12 cellular contexts compared by ENCODE assay signal in the genomic region with DNA sequence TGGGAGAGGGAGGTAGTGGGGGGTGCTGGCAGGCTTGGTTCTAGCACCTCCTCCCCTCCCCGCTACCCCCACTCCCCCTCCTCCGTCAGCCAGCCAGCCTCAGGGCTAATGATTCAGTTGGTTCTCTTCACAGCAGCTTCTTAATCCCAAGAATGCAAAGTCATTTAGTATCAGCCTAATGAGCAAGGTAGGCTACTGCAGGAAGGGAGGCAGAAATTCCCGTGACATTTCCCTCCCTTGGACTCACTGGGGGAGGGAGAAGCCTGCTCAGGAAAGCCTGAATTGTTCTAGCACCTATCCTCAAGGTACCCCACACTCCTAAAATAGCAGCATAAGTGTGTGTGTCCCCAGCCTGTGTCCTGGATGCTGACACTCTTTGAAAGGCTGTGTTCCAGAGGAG. TPM values are rescaled to one million over a fixed set of nuclear protein-coding genes. Genes with fewer than 3 reads are reported as not detected.
A peak's percentile ranks its signal among the peaks of the same experiment; 100 is the strongest.
DNase-seq lines count a peak whose midpoint lies in the region; ATAC-seq and TF ChIP-seq lines count a peak whose summit lies in the region.
"Had no signal": no experiment of that assay in that cellular context is flagged by ENCODE, and none has a peak within 500 bp of the region (broad histone marks: within the 10 kb centered on the region; RNA-seq: fewer than 3 reads in every experiment).

No MANE protein-coding gene starts in this region.

- H3K14ac ChIP-seq in IMR-90 (replicated peaks; ENCODE audit: low read depth, low read length) (no peak overlapping the region), mesenchymal stem cell (ENCODE audit: low read length in 2 of 2) (no peak overlapping the region)

- no peak overlapping the region for H3K4me3 Mint-ChIP-seq in dendritic cell treated with granulocyte-macrophage colony-stimulating factor and Interleukin-4, amounts not matched to agents 40 ng/mL and 50 ng/mL, for 4 days
- H3K4me3 Mint-ChIP-seq: activated naive CD4-positive, alpha-beta T cell treated with anti-CD3 and anti-CD28 coated beads, Interleukin-2, amount 10 ng/mL, durations not matched to agents 7 days and 5 days; T-helper 1 cell treated with Interleukin-12 subunit alpha and Interleukin-12 subunit beta and Interleukin-4 antibody, amounts not matched to agents 30 μg/mL and 1 μg/mL, for 36 hours had no signal

- no peak overlapping the region for H3K56ac ChIP-seq in IMR-90 (ENCODE audit: extremely low read depth, insufficient read depth, low read length)

- no peak overlapping the region for H3K4ac ChIP-seq in IMR-90 (ENCODE audit: low read depth, low read length)
- H3K4ac ChIP-seq in mesenchymal stem cell (ENCODE audit: low read depth in 1 of 2, low read length in 2 of 2), result no peak overlapping the region

- peaks cover 3% of the 10 kb centered on the region; the same call in 1 of the 2 replicates for H3K4me1 ChIP-seq in IMR-90 (ENCODE audit: control insufficient read depth, insufficient read depth, low read length)
- H3K4me1 ChIP-seq in mesenchymal stem cell (ENCODE audit: control insufficient read depth, insufficient read depth, low read depth, low read length), result peaks cover 28% of the 10 kb centered on the region

- BruUV-seq in IMR-90 (replicated peaks; lab: Mats Ljungman, UMichigan), result no TSS peak

- CTCF ChIA-PET in IMR-90 (lab: Yijun Ruan, JAX), result no interaction called here

- H2BK5ac ChIP-seq in IMR-90 (ENCODE audit: low read depth, low read length, poor library complexity, severe bottlenecking) (no peak overlapping the region), mesenchymal stem cell (ENCODE audit: low read depth, low read length, poor library complexity, severe bottlenecking) (no peak overlapping the region)

- H2BK120ac ChIP-seq in IMR-90 (ENCODE audit: low read depth, low read length) (no peak overlapping the region), mesenchymal stem cell (ENCODE audit: low read depth, low read length) (no peak overlapping the region)

- intact Hi-C loops in IMR-90 (cut with micrococcal nuclease), result no loop called here
- intact Hi-C loops in dendritic cell treated with granulocyte-macrophage colony-stimulating factor and Interleukin-4, amounts not matched to agents 40 ng/mL and 50 ng/mL, for 4 days (cut with micrococcal nuclease), result no loop called here

- in situ Hi-C loops in IMR-90 (cut with MboI; ENCODE audit: low sequenced_read_pairs), result no loop called here

- no peaks in the 10 kb centered on the region for H3K79me1 ChIP-seq in IMR-90 (ENCODE audit: low read depth in 1 of 2, low read length in 2 of 2)
- peaks cover 23% of the 10 kb centered on the region for H3K79me1 ChIP-seq in mesenchymal stem cell (replicated peaks; ENCODE audit: low read length, poor library complexity, severe bottlenecking)

- H2BK20ac ChIP-seq in IMR-90 (ENCODE audit: low read depth, low read length), result no peak overlapping the region

- H4K8ac ChIP-seq in IMR-90 (ENCODE audit: low read depth in 2 of 2, low read length in 2 of 2) (no peak overlapping the region), mesenchymal stem cell (ENCODE audit: low read length) (no peak overlapping the region)

- peaks cover 51% of the 10 kb centered on the region for H3K36me3 Mint-ChIP-seq in dendritic cell treated with granulocyte-macrophage colony-stimulating factor and Interleukin-4, amounts not matched to agents 40 ng/mL and 50 ng/mL, for 4 days (ENCODE audit: low read depth)

- WGBS in IMR-90 (ENCODE audit: extremely low coverage in 2 of 2, insufficient read length in 1 of 2), 2 experiments, result no CpG with 5 or more reads among the region's 3 CpGs
- 27% methylated on average over 1 of the region's 3 CpGs for WGBS in mesenchymal stem cell

- dilution Hi-C loops in IMR-90 (cut with HindIII; ENCODE audit: low sequenced_read_pairs, unreplicated experiment), result no loop called here

- H3K23ac ChIP-seq in IMR-90 (ENCODE audit: low read depth, low read length) (no peak overlapping the region), mesenchymal stem cell (ENCODE audit: low read length in 2 of 2) (no peak overlapping the region)

- no peak overlapping the region for H2AK9ac ChIP-seq in IMR-90 (replicated peaks; ENCODE audit: low read depth, low read length, poor library complexity)

- ATAC-seq in IMR-90 (ENCODE audit: low read depth) (peak; percentile 24; the same call in 1 of the 2 replicates), HG03439 (IDR thresholded peaks at IDR 0.05; ENCODE audit: unreplicated experiment) (no peak), GM18909 (IDR thresholded peaks at IDR 0.05; ENCODE audit: poor library complexity, unreplicated experiment) (no peak), GM21528 (IDR thresholded peaks at IDR 0.05; ENCODE audit: low FRiP score, unreplicated experiment) (no peak)

- H3K9ac ChIP-seq in IMR-90 (ENCODE audit: low read depth, low read length) (no peak overlapping the region), mesenchymal stem cell (ENCODE audit: low read length) (no peak overlapping the region)

- H2AK5ac ChIP-seq in IMR-90 (ENCODE audit: low read depth, low read length), result no peak overlapping the region
- H2AK5ac ChIP-seq in mesenchymal stem cell (ENCODE audit: low read length, severe bottlenecking), result peak overlapping the region; percentile 59

- H3K36me3 ChIP-seq in IMR-90 (ENCODE audit: control insufficient read depth, insufficient read depth, low read length), result no peaks in the 10 kb centered on the region
- no peaks in the 10 kb centered on the region for H3K36me3 ChIP-seq in mesenchymal stem cell (ENCODE audit: control insufficient read depth in 1 of 2, insufficient read depth in 2 of 2, low read depth in 1 of 2, low read length in 2 of 2)
- H3K36me3 ChIP-seq: thyroid gland had no signal

- no peak overlapping the region for H2AFZ ChIP-seq in IMR-90 (replicated peaks; ENCODE audit: low read length, poor library complexity)
- H2AFZ ChIP-seq in mesenchymal stem cell (ENCODE audit: low read depth, low read length), result no peak overlapping the region

- H3K18ac ChIP-seq in IMR-90 (ENCODE audit: low read depth, low read length) (no peak overlapping the region), mesenchymal stem cell (ENCODE audit: low read depth in 1 of 2, low read length in 2 of 2) (no peak overlapping the region)

- POLR2A ChIA-PET in IMR-90 (lab: Charles Lee; ENCODE audit: unreplicated experiment), result no interaction called here

- no peak for TF ChIP-seq POLR2A in IMR-90 (IDR thresholded peaks at IDR 0.05; ENCODE audit: low read depth, low read length)

- TF ChIP-seq RAD21 in IMR-90 (IDR thresholded peaks at IDR 0.05; ENCODE audit: low read length), result no peak

- no peak for TF ChIP-seq CTCF in IMR-90 (conservative IDR thresholded peaks at IDR 0.05; ENCODE audit: low read depth, low read length)

- no peak overlapping the region for H4K5ac ChIP-seq in IMR-90 (ENCODE audit: low read depth, low read length)

- H3K27ac Mint-ChIP-seq in dendritic cell treated with granulocyte-macrophage colony-stimulating factor and Interleukin-4, amounts not matched to agents 40 ng/mL and 50 ng/mL, for 4 days, result peak overlapping the region; percentile 72
- H3K27ac Mint-ChIP-seq: activated naive CD4-positive, alpha-beta T cell treated with anti-CD3 and anti-CD28 coated beads, Interleukin-2, amount 10 ng/mL, durations not matched to agents 7 days and 5 days; T-helper 1 cell treated with Interleukin-12 subunit alpha and Interleukin-12 subunit beta and Interleukin-4 antibody, amounts not matched to agents 30 μg/mL and 1 μg/mL, for 36 hours had no signal

- peaks cover 2% of the 10 kb centered on the region; the same call in 1 of the 2 replicates for H3K9me3 ChIP-seq in IMR-90 (ENCODE audit: control insufficient read depth, insufficient read depth, low read length)
- no peaks in the 10 kb centered on the region for H3K9me3 ChIP-seq in mesenchymal stem cell (ENCODE audit: control insufficient read depth, low read length)
- H3K9me3 ChIP-seq: thyroid gland had no signal

- no peaks in the 10 kb centered on the region for H3K9me1 ChIP-seq in IMR-90 (ENCODE audit: insufficient read depth, low read length)

- H4K20me1 ChIP-seq in IMR-90 (ENCODE audit: insufficient read depth, low read length), result peaks cover 13% of the 10 kb centered on the region

- no peaks in the 10 kb centered on the region for H3K27me3 Mint-ChIP-seq in dendritic cell treated with granulocyte-macrophage colony-stimulating factor and Interleukin-4, amounts not matched to agents 40 ng/mL and 50 ng/mL, for 4 days
- H3K27me3 Mint-ChIP-seq: activated naive CD4-positive, alpha-beta T cell treated with anti-CD3 and anti-CD28 coated beads, Interleukin-2, amount 10 ng/mL, durations not matched to agents 7 days and 5 days had no signal

- H2BK12ac ChIP-seq in mesenchymal stem cell (ENCODE audit: low read length in 2 of 2), result no peak overlapping the region

- H3K9me3 Mint-ChIP-seq in dendritic cell treated with granulocyte-macrophage colony-stimulating factor and Interleukin-4, amounts not matched to agents 40 ng/mL and 50 ng/mL, for 4 days, result no peaks in the 10 kb centered on the region
- H3K9me3 Mint-ChIP-seq: T-helper 1 cell treated with Interleukin-12 subunit alpha and Interleukin-12 subunit beta and Interleukin-4 antibody, amounts not matched to agents 30 μg/mL and 1 μg/mL, for 36 hours had no signal

- DNase-seq in EH (ENCODE audit: low read depth) (peak; percentile 79), IMR-90 (no peak), mesenchymal stem cell (no peak), DMS 273 (lab: John Stamatoyannopoulos, UW; ENCODE audit: unreplicated experiment) (no peak)
- DNase-seq: activated naive CD4-positive, alpha-beta T cell treated with anti-CD3 and anti-CD28 coated beads, Interleukin-2, amount 10 ng/mL, durations not matched to agents 7 days and 5 days had no signal

- no peak overlapping the region for H2BK15ac ChIP-seq in IMR-90 (ENCODE audit: low read depth, low read length)
- no peak overlapping the region for H2BK15ac ChIP-seq in mesenchymal stem cell (ENCODE audit: low read depth, poor library complexity, severe bottlenecking)

- no peaks in the 10 kb centered on the region for H3K27me3 ChIP-seq in IMR-90 (ENCODE audit: control insufficient read depth, insufficient read depth, low read length)
- H3K27me3 ChIP-seq in mesenchymal stem cell (ENCODE audit: control insufficient read depth in 1 of 2, insufficient read depth in 1 of 2, low read length in 2 of 2), result no peaks in the 10 kb centered on the region
- H3K27me3 ChIP-seq: thyroid gland had no signal

- no peak overlapping the region for H3K4me3 ChIP-seq in IMR-90 (ENCODE audit: insufficient read depth, low read depth, low read length)
- no peak overlapping the region for H3K4me3 ChIP-seq in mesenchymal stem cell (ENCODE audit: insufficient read depth in 1 of 2, low read depth in 1 of 2, low read length in 2 of 2)
- H3K4me3 ChIP-seq: skin epidermis, thyroid gland had no signal

- H3K4me1 Mint-ChIP-seq in dendritic cell treated with granulocyte-macrophage colony-stimulating factor and Interleukin-4, amounts not matched to agents 40 ng/mL and 50 ng/mL, for 4 days (ENCODE audit: low read depth), result peaks cover 98% of the 10 kb centered on the region

- H4K91ac ChIP-seq in IMR-90 (ENCODE audit: insufficient read depth, low read depth, low read length) (no peak overlapping the region), mesenchymal stem cell (ENCODE audit: low read length) (no peak overlapping the region)

- H3K4me2 ChIP-seq in IMR-90 (ENCODE audit: low read depth, low read length) (no peak overlapping the region), mesenchymal stem cell (ENCODE audit: low read length, poor library complexity, severe bottlenecking) (no peak overlapping the region)

- no peak overlapping the region for H3K27ac ChIP-seq in IMR-90 (ENCODE audit: insufficient read depth, low read length)
- H3K27ac ChIP-seq in mesenchymal stem cell (ENCODE audit: low read length, poor library complexity, severe bottlenecking), result no peak overlapping the region

RNA-seq across cellular contexts. Expression of a gene that starts 29.8 kb away (rescaled TPM):
- 15.3 and 21.7 TPM in 2 replicates for total RNA-seq in IMR-90 (2012; rRNA removed)
- 23.0 and 26.9 TPM in 2 replicates for polyA plus RNA-seq in IMR-90 (2012; rRNA removed)
- polyA plus RNA-seq in IMR-90 (2012; cell fraction: cytosol; rRNA removed), result 9.3 and 18.0 TPM in 2 replicates
- 16.6 and 26.3 TPM in 2 replicates for polyA plus RNA-seq in IMR-90 (2012; cell fraction: nucleus; rRNA removed; ENCODE audit: low replicate concordance)
- polyA plus RNA-seq in mesenchymal stem cell (2013, experiment 1 of 2), result 8.1 TPM
- polyA plus RNA-seq in mesenchymal stem cell (2013, experiment 2 of 2), result 7.9 TPM
